In genomic region chr11:132898021-132898420, GRCh38 we compare ENCODE assay signal across 20 cellular contexts.
DNase-seq lines count a peak whose midpoint lies in the region; ATAC-seq and TF ChIP-seq lines count a peak whose summit lies in the region.
"Had no signal": no experiment of that assay in that cellular context is flagged by ENCODE, and none has a peak within 500 bp of the region (broad histone marks: within the 10 kb centered on the region; RNA-seq: fewer than 3 reads in every experiment).

No MANE protein-coding gene starts in this region.

- TF ChIP-seq CTCF in choroid plexus epithelial cell (conservative IDR thresholded peaks at IDR 0.05; ENCODE audit: low read depth, low read length) (no peak), osteoblast (IDR thresholded peaks at IDR 0.05; ENCODE audit: extremely low read depth, low read depth, low read length) (no peak), BE2C (IDR thresholded peaks at IDR 0.05; ENCODE audit: low read depth, low read length) (no peak)

- H3K79me2 ChIP-seq in osteoblast (ENCODE audit: insufficient read depth, low read length): no peaks in the 10 kb centered on the region

- peak overlapping the region; percentile 12 for H3K27ac ChIP-seq in osteoblast (ENCODE audit: low read depth, low read length)
- H3K27ac ChIP-seq: left lung, pancreas, upper lobe of left lung had no signal

- H3K4me2 ChIP-seq in osteoblast (ENCODE audit: insufficient read depth, low read length): no peak overlapping the region

- no peaks in the 10 kb centered on the region for H3K36me3 ChIP-seq in osteoblast (ENCODE audit: insufficient read depth, low read length)
- no peaks in the 10 kb centered on the region for H3K36me3 ChIP-seq in BE2C
- H3K36me3 ChIP-seq: left lung, pancreas, upper lobe of left lung had no signal

- H3K4me3 ChIP-seq in choroid plexus epithelial cell (ENCODE audit: low read depth, low read length): no peak overlapping the region
- H3K4me3 ChIP-seq in osteoblast (ENCODE audit: insufficient read depth, low read length): no peak overlapping the region
- H3K4me3 ChIP-seq in BE2C (ENCODE audit: low read depth, low read length): no peak overlapping the region
- H3K4me3 ChIP-seq: left lung, pancreas, upper lobe of left lung had no signal

- no peaks in the 10 kb centered on the region for H4K20me1 ChIP-seq in osteoblast (ENCODE audit: insufficient read depth, low read length)

- no peak for ATAC-seq in HG02938 (IDR thresholded peaks at IDR 0.05; ENCODE audit: unreplicated experiment)
- ATAC-seq: left lung, pancreas had no signal

- H3K27me3 ChIP-seq in osteoblast (ENCODE audit: insufficient read depth, low read length) (no peaks in the 10 kb centered on the region), BE2C (no peaks in the 10 kb centered on the region)
- H3K27me3 ChIP-seq: left lung, pancreas, upper lobe of left lung had no signal

- DNase-seq in DMS53 (lab: John Stamatoyannopoulos, UW) (peak; percentile 25), DMS53 treated with DMSO at 0.1 percent for 48 hours (lab: John Stamatoyannopoulos, UW; ENCODE audit: unreplicated experiment) (no peak), RPMI7951 (ENCODE audit: low read depth) (peak; percentile 59), choroid plexus epithelial cell (ENCODE audit: low read depth) (peak; percentile 42), osteoblast (ENCODE audit: insufficient read length, low spot score, missing footprints) (peak; percentile 32), foreskin melanocyte (no peak), BE2C (no peak)
- DNase-seq: 8988T; activated CD4-positive, alpha-beta T cell treated with anti-CD3 and anti-CD28 coated beads, Interleukin-2, amount 10 ng/mL, durations not matched to agents 24 days and 14 days; dermis blood vessel endothelial cell; Kasumi-1; left lung; midbrain; NCI-H2107; NCI-H510A; pancreas; right cardiac atrium; stimulated activated CD8-positive, alpha-beta memory T cell treated with anti-CD3 and anti-CD28 coated beads, Interleukin-4, amount 100 ng/mL, for 48 hours; upper lobe of left lung had no signal

- H2AFZ ChIP-seq in osteoblast (ENCODE audit: low read length): peak overlapping the region; percentile 33

- H3K4me1 ChIP-seq in osteoblast (ENCODE audit: insufficient read depth, low read length) (peaks cover 14% of the 10 kb centered on the region), BE2C (no peaks in the 10 kb centered on the region)
- H3K4me1 ChIP-seq: left lung, pancreas, upper lobe of left lung had no signal

- no peaks in the 10 kb centered on the region for H3K9me3 ChIP-seq in osteoblast (ENCODE audit: low read depth, low read length)
- no peaks in the 10 kb centered on the region for H3K9me3 ChIP-seq in BE2C
- H3K9me3 ChIP-seq: pancreas, upper lobe of left lung had no signal

Comparison
In these comparisons a context has a peak if more than half of its experiments do, and no peak if none do; other contexts are left out.
1. DNase-seq: peak in DMS53 (single experiment), RPMI7951 (single experiment), choroid plexus epithelial cell (single experiment) and osteoblast (single experiment); none in DMS53 treated with DMSO at 0.1 percent for 48 hours (single experiment), foreskin melanocyte (single experiment) and BE2C (single experiment).